1 cellular context compared by ENCODE assay signal in the genomic region with DNA sequence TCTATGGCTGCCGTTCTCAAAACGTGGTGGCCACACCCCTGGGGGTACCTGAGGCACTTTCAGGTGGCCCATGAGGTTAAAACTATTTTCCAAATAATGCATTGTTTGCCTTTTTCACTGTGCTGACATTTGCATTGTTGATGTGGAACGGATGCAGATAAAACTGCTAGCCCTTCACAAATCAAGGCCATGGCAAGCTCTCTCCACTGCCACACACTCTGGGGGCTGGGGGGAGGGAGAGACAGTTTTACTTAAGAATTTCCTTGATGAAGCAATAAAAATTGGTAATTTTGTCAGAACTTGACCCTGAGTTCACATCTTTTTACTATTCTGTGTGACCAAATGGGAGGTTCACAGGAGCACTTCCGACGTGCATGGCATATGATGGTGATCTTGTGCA.
TF ChIP-seq lines count a peak whose summit lies in the region.

No MANE protein-coding gene starts in this region.

TF ChIP-seq in GM23338, 12 proteins besides CTCF, POLR2A, EP300 and RAD21:
- TF ChIP-seq STAT1 (IDR thresholded peaks at IDR 0.05; ENCODE audit: unreplicated experiment), result no peak
- TF ChIP-seq POLR2AphosphoS5 (IDR thresholded peaks at IDR 0.05; ENCODE audit: low read depth), result no peak
- no peak for TF ChIP-seq JUNB (IDR thresholded peaks at IDR 0.05; ENCODE audit: unreplicated experiment)
- TF ChIP-seq, protein P1, sequence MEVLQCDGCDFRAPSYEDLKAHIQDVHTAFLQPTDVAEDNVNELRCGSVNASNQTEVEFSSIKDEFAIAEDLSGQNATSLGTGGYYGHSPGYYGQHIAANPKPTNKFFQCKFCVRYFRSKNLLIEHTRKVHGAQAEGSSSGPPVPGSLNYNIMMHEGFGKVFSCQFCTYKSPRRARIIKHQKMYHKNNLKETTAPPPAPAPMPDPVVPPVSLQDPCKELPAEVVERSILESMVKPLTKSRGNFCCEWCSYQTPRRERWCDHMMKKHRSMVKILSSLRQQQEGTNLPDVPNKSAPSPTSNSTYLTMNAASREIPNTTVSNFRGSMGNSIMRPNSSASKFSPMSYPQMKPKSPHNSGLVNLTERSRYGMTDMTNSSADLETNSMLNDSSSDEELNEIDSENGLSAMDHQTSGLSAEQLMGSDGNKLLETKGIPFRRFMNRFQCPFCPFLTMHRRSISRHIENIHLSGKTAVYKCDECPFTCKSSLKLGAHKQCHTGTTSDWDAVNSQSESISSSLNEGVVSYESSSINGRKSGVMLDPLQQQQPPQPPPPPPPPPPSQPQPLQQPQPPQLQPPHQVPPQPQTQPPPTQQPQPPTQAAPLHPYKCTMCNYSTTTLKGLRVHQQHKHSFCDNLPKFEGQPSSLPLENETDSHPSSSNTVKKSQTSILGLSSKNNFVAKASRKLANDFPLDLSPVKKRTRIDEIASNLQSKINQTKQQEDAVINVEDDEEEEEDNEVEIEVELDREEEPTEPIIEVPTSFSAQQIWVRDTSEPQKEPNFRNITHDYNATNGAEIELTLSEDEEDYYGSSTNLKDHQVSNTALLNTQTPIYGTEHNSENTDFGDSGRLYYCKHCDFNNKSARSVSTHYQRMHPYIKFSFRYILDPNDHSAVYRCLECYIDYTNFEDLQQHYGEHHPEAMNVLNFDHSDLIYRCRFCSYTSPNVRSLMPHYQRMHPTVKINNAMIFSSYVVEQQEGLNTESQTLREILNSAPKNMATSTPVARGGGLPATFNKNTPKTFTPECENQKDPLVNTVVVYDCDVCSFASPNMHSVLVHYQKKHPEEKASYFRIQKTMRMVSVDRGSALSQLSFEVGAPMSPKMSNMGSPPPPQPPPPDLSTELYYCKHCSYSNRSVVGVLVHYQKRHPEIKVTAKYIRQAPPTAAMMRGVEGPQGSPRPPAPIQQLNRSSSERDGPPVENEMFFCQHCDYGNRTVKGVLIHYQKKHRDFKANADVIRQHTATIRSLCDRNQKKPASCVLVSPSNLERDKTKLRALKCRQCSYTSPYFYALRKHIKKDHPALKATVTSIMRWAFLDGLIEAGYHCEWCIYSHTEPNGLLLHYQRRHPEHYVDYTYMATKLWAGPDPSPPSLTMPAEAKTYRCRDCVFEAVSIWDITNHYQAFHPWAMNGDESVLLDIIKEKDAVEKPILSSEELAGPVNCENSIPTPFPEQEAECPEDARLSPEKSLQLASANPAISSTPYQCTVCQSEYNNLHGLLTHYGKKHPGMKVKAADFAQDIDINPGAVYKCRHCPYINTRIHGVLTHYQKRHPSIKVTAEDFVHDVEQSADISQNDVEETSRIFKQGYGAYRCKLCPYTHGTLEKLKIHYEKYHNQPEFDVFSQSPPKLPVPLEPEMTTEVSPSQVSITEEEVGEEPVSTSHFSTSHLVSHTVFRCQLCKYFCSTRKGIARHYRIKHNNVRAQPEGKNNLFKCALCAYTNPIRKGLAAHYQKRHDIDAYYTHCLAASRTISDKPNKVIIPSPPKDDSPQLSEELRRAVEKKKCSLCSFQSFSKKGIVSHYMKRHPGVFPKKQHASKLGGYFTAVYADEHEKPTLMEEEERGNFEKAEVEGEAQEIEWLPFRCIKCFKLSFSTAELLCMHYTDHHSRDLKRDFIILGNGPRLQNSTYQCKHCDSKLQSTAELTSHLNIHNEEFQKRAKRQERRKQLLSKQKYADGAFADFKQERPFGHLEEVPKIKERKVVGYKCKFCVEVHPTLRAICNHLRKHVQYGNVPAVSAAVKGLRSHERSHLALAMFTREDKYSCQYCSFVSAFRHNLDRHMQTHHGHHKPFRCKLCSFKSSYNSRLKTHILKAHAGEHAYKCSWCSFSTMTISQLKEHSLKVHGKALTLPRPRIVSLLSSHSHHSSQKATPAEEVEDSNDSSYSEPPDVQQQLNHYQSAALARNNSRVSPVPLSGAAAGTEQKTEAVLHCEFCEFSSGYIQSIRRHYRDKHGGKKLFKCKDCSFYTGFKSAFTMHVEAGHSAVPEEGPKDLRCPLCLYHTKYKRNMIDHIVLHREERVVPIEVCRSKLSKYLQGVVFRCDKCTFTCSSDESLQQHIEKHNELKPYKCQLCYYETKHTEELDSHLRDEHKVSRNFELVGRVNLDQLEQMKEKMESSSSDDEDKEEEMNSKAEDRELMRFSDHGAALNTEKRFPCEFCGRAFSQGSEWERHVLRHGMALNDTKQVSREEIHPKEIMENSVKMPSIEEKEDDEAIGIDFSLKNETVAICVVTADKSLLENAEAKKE (CRISPR knock-in tag; IDR thresholded peaks at IDR 0.05), result no peak
- no peak for TF ChIP-seq ZNF331 (CRISPR knock-in tag; IDR thresholded peaks at IDR 0.05; ENCODE audit: low read depth)
- TF ChIP-seq CREB1 (CRISPR knock-in tag; IDR thresholded peaks at IDR 0.05; ENCODE audit: low read depth), result no peak
- TF ChIP-seq NANOG (IDR thresholded peaks at IDR 0.05; ENCODE audit: borderline replicate concordance), result no peak
- TF ChIP-seq, protein P2, sequence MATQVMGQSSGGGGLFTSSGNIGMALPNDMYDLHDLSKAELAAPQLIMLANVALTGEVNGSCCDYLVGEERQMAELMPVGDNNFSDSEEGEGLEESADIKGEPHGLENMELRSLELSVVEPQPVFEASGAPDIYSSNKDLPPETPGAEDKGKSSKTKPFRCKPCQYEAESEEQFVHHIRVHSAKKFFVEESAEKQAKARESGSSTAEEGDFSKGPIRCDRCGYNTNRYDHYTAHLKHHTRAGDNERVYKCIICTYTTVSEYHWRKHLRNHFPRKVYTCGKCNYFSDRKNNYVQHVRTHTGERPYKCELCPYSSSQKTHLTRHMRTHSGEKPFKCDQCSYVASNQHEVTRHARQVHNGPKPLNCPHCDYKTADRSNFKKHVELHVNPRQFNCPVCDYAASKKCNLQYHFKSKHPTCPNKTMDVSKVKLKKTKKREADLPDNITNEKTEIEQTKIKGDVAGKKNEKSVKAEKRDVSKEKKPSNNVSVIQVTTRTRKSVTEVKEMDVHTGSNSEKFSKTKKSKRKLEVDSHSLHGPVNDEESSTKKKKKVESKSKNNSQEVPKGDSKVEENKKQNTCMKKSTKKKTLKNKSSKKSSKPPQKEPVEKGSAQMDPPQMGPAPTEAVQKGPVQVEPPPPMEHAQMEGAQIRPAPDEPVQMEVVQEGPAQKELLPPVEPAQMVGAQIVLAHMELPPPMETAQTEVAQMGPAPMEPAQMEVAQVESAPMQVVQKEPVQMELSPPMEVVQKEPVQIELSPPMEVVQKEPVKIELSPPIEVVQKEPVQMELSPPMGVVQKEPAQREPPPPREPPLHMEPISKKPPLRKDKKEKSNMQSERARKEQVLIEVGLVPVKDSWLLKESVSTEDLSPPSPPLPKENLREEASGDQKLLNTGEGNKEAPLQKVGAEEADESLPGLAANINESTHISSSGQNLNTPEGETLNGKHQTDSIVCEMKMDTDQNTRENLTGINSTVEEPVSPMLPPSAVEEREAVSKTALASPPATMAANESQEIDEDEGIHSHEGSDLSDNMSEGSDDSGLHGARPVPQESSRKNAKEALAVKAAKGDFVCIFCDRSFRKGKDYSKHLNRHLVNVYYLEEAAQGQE (IDR thresholded peaks at IDR 0.05; ENCODE audit: unreplicated experiment), result no peak
- TF ChIP-seq EZH2 (IDR thresholded peaks at IDR 0.05; ENCODE audit: low read depth, unreplicated experiment), result no peak
- no peak for TF ChIP-seq ZNF114 (CRISPR knock-in tag; IDR thresholded peaks at IDR 0.05)
- TF ChIP-seq EZH2phosphoT487 (IDR thresholded peaks at IDR 0.05; ENCODE audit: unreplicated experiment), result no peak
- TF ChIP-seq, protein P3, sequence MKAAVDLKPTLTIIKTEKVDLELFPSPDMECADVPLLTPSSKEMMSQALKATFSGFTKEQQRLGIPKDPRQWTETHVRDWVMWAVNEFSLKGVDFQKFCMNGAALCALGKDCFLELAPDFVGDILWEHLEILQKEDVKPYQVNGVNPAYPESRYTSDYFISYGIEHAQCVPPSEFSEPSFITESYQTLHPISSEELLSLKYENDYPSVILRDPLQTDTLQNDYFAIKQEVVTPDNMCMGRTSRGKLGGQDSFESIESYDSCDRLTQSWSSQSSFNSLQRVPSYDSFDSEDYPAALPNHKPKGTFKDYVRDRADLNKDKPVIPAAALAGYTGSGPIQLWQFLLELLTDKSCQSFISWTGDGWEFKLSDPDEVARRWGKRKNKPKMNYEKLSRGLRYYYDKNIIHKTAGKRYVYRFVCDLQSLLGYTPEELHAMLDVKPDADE (IDR thresholded peaks at IDR 0.05), result no peak
